In genomic region chr20:53565254-53565653, GRCh38 we compare ENCODE assay signal across 18 cellular contexts. TPM values are rescaled to one million over a fixed set of nuclear protein-coding genes. Genes with fewer than 3 reads are reported as not detected.
A peak's percentile ranks its signal among the peaks of the same experiment; 100 is the strongest.
DNase-seq lines count a peak whose midpoint lies in the region; ATAC-seq and TF ChIP-seq lines count a peak whose summit lies in the region.
"Had no signal": no experiment of that assay in that cellular context is flagged by ENCODE, and none has a peak within 500 bp of the region (broad histone marks: within the 10 kb centered on the region; RNA-seq: fewer than 3 reads in every experiment).

No MANE protein-coding gene starts in this region.

- H3K9me3 Mint-ChIP-seq in activated CD4-positive, alpha-beta memory T cell treated with anti-CD3 and anti-CD28 coated beads, Interleukin-2, amount 10 ng/mL, durations not matched to agents 7 days and 5 days = no peaks in the 10 kb centered on the region
- H3K9me3 Mint-ChIP-seq in activated CD4-positive, alpha-beta memory T cell treated with anti-CD3 and anti-CD28 coated beads for 36 hours = no peaks in the 10 kb centered on the region
- H3K9me3 Mint-ChIP-seq in activated naive CD8-positive, alpha-beta T cell (ENCODE audit: low read depth) = no peaks in the 10 kb centered on the region
- H3K9me3 Mint-ChIP-seq: CD4-positive, alpha-beta memory T cell; IgD-negative memory B cell had no signal

- 96% methylated on average over 11 of the region's 11 CpGs for WGBS in esophagus muscularis mucosa

- TF ChIP-seq EP300 in esophagus muscularis mucosa (IDR thresholded peaks at IDR 0.05) = no peak

- CTCF ChIA-PET in activated CD4-positive, alpha-beta memory T cell treated with anti-CD3 and anti-CD28 coated beads, Interleukin-2, amount 10 ng/mL, durations not matched to agents 7 days and 5 days (lab: Charles Lee) = interaction anchor here (1.3 kb wide), 1 partner anchor 375 kb away, joined by 3 read pairs; no protein-coding TSS in a partner anchor
- CTCF ChIA-PET in activated CD4-positive, alpha-beta memory T cell treated with anti-CD3 and anti-CD28 coated beads for 36 hours (lab: Charles Lee) = interaction anchor here (0.6 to 1.8 kb wide), 2 partner anchors 18 to 350 kb away, joined by 3 to 4 read pairs; no protein-coding TSS in a partner anchor

- no peaks in the 10 kb centered on the region for H3K27me3 ChIP-seq in esophagus muscularis mucosa

- intact Hi-C loops in activated CD4-positive, alpha-beta memory T cell treated with anti-CD3 and anti-CD28 coated beads for 36 hours (cut with micrococcal nuclease) = no loop called here
- intact Hi-C loops in esophagus muscularis mucosa (cut with DNase I) = no loop called here

- no peak overlapping the region for H3K27ac ChIP-seq in esophagus muscularis mucosa (replicated peaks in 1 of 4)
- H3K27ac ChIP-seq: GM23248 had no signal

- H3K27ac Mint-ChIP-seq in activated CD4-positive, alpha-beta memory T cell treated with anti-CD3 and anti-CD28 coated beads, Interleukin-2, amount 10 ng/mL, durations not matched to agents 7 days and 5 days = no peak overlapping the region
- H3K27ac Mint-ChIP-seq in activated CD4-positive, alpha-beta memory T cell treated with anti-CD3 and anti-CD28 coated beads for 36 hours = no peak overlapping the region
- H3K27ac Mint-ChIP-seq in activated naive CD8-positive, alpha-beta T cell = peak overlapping the region; percentile 68
- H3K27ac Mint-ChIP-seq: IgD-negative memory B cell had no signal

- H3K4me1 Mint-ChIP-seq in activated CD4-positive, alpha-beta memory T cell treated with anti-CD3 and anti-CD28 coated beads, Interleukin-2, amount 10 ng/mL, durations not matched to agents 7 days and 5 days = peaks cover 7% of the 10 kb centered on the region
- H3K4me1 Mint-ChIP-seq in activated CD4-positive, alpha-beta memory T cell treated with anti-CD3 and anti-CD28 coated beads for 36 hours (ENCODE audit: low read depth) = peaks cover 9% of the 10 kb centered on the region
- H3K4me1 Mint-ChIP-seq in activated naive CD8-positive, alpha-beta T cell (ENCODE audit: low read depth) = peaks cover 33% of the 10 kb centered on the region

- peak; percentile 4 for DNase-seq in activated CD4-positive, alpha-beta memory T cell treated with anti-CD3 and anti-CD28 coated beads, Interleukin-2, amount 10 ng/mL, durations not matched to agents 7 days and 5 days
- no peak for DNase-seq in activated CD4-positive, alpha-beta memory T cell treated with anti-CD3 and anti-CD28 coated beads for 36 hours
- DNase-seq in esophagus muscularis mucosa (ENCODE audit: extremely low spot score) = peak; percentile 7
- DNase-seq: 8988T; CD4-positive, alpha-beta memory T cell; GM23248; NCI-H1105; NCI-H1694 treated with DMSO at 0.1 percent for 48 hours; NCI-H2107; NCI-H2227 treated with DMSO at 0.1 percent for 48 hours; NCI-H524 had no signal

- peaks cover 6 to 59% (median 43%) of the 10 kb centered on the region in 4 donors for H3K36me3 ChIP-seq in esophagus muscularis mucosa

- POLR2A ChIA-PET in activated CD4-positive, alpha-beta memory T cell treated with anti-CD3 and anti-CD28 coated beads, Interleukin-2, amount 10 ng/mL, durations not matched to agents 7 days and 5 days (lab: Charles Lee) = interaction anchor here (1.4 kb wide), 1 partner anchor 504 kb away, joined by 4 read pairs; no protein-coding TSS in a partner anchor
- POLR2A ChIA-PET in activated CD4-positive, alpha-beta memory T cell treated with anti-CD3 and anti-CD28 coated beads for 36 hours (lab: Charles Lee) = no interaction called here

- no peak overlapping the region for H3K4me3 ChIP-seq in esophagus muscularis mucosa
- H3K4me3 ChIP-seq: GM23248 had no signal

- no peak for TF ChIP-seq CTCF in esophagus muscularis mucosa (IDR thresholded peaks at IDR 0.05)
- peak; percentile 24 for TF ChIP-seq CTCF in subcutaneous adipose tissue (IDR thresholded peaks at IDR 0.05; ENCODE audit: low read depth)

- no peaks in the 10 kb centered on the region for H3K9me3 ChIP-seq in esophagus muscularis mucosa

- no peak for TF ChIP-seq POLR2A in esophagus muscularis mucosa (IDR thresholded peaks at IDR 0.05; ENCODE audit: low read depth)

- H3K27me3 Mint-ChIP-seq in activated CD4-positive, alpha-beta memory T cell treated with anti-CD3 and anti-CD28 coated beads, Interleukin-2, amount 10 ng/mL, durations not matched to agents 7 days and 5 days = no peaks in the 10 kb centered on the region
- H3K27me3 Mint-ChIP-seq in activated CD4-positive, alpha-beta memory T cell treated with anti-CD3 and anti-CD28 coated beads for 36 hours = no peaks in the 10 kb centered on the region
- no peaks in the 10 kb centered on the region for H3K27me3 Mint-ChIP-seq in activated naive CD8-positive, alpha-beta T cell
- H3K27me3 Mint-ChIP-seq: CD4-positive, alpha-beta memory T cell; IgD-negative memory B cell had no signal

- no peak for ATAC-seq in HG03280 (IDR thresholded peaks at IDR 0.05; ENCODE audit: unreplicated experiment)
- ATAC-seq in HG02642 (IDR thresholded peaks at IDR 0.05; ENCODE audit: poor library complexity, unreplicated experiment) = no peak
- no peak for ATAC-seq in GM19351 (IDR thresholded peaks at IDR 0.05; ENCODE audit: unreplicated experiment)
- ATAC-seq: Panc1 had no signal

- H3K4me1 ChIP-seq in esophagus muscularis mucosa = no peaks in the 10 kb centered on the region

- H3K4me3 Mint-ChIP-seq in activated CD4-positive, alpha-beta memory T cell treated with anti-CD3 and anti-CD28 coated beads, Interleukin-2, amount 10 ng/mL, durations not matched to agents 7 days and 5 days = no peak overlapping the region
- H3K4me3 Mint-ChIP-seq in activated CD4-positive, alpha-beta memory T cell treated with anti-CD3 and anti-CD28 coated beads for 36 hours = no peak overlapping the region
- H3K4me3 Mint-ChIP-seq in activated naive CD8-positive, alpha-beta T cell = no peak overlapping the region
- H3K4me3 Mint-ChIP-seq: IgD-negative memory B cell had no signal

- peaks cover 40% of the 10 kb centered on the region for H3K36me3 Mint-ChIP-seq in activated CD4-positive, alpha-beta memory T cell treated with anti-CD3 and anti-CD28 coated beads, Interleukin-2, amount 10 ng/mL, durations not matched to agents 7 days and 5 days (ENCODE audit: low read depth)
- peaks cover 21% of the 10 kb centered on the region for H3K36me3 Mint-ChIP-seq in activated CD4-positive, alpha-beta memory T cell treated with anti-CD3 and anti-CD28 coated beads for 36 hours
- H3K36me3 Mint-ChIP-seq in activated naive CD8-positive, alpha-beta T cell = no peaks in the 10 kb centered on the region

RNA-seq across cellular contexts. Expression of gene ZNF217, which starts 28.4 kb away (rescaled TPM):
- 10 to 100 TPM; 89.5 to 90.4 TPM for total RNA-seq in activated CD4-positive, alpha-beta memory T cell treated with anti-CD3 and anti-CD28 coated beads, Interleukin-2, amount 10 ng/mL, durations not matched to agents 7 days and 5 days
- total RNA-seq in activated CD4-positive, alpha-beta memory T cell treated with anti-CD3 and anti-CD28 coated beads for 36 hours = 10 to 100 TPM; 56.3 to 57.5 TPM
- total RNA-seq in esophagus muscularis mucosa = 10 to 100 TPM; 15.4 to 27.3 (median 18.6) TPM
- total RNA-seq in subcutaneous adipose tissue = 10 to 100 TPM; 29.6 to 62.3 (median 36.7) TPM
